ENCODE assay signal across 30 cellular contexts in the genomic region with DNA sequence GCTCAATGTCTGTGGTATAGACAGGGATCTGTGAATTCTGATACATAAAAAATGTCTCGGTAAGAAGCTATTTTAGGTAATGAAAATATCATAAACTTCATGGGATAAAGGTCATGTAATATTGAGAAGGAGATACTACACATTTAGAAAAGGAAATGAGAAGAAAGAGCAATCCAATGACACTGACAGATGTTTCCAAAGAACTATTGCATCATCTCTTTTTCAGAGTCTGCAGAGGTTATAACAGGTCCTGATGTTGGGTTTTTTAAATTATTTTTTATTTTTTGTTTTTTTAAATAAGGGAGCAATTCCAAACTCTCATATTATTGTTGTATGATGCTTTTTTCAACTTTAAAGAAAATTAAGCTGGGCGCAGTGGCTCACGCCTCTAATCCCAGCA.
"Had no signal": no experiment of that assay in that cellular context is flagged by ENCODE, and none has a peak within 500 bp of the region (broad histone marks: within the 10 kb centered on the region; RNA-seq: fewer than 3 reads in every experiment).

No MANE protein-coding gene starts in this region.

- H3K36me3 ChIP-seq: adrenal gland, esophagus muscularis mucosa, gastrocnemius medialis, heart left ventricle had no signal

- ATAC-seq: activated CD4-positive, alpha-beta T cell treated with anti-CD3 and anti-CD28 coated beads for 36 hours; activated CD8-positive, alpha-beta memory T cell treated with anti-CD3 and anti-CD28 coated beads, Interleukin-2, amount 10 ng/mL, durations not matched to agents 7 days and 5 days; activated CD8-positive, alpha-beta T cell treated with anti-CD3 and anti-CD28 coated beads, Interleukin-2, amount 10 ng/mL, durations not matched to agents 7 days and 5 days; activated naive CD8-positive, alpha-beta T cell treated with anti-CD3 and anti-CD28 coated beads, Interleukin-2, amount 50 U/mL, for 24 hours; body of pancreas; effector memory CD8-positive, alpha-beta T cell; foreskin keratinocyte; gastrocnemius medialis; heart left ventricle had no signal

- FAIRE-seq: colon had no signal

- H3K27ac ChIP-seq: adrenal gland, body of pancreas, esophagus muscularis mucosa, foreskin keratinocyte, gastrocnemius medialis, heart left ventricle had no signal

- H3K9me3 ChIP-seq: adrenal gland, body of pancreas, esophagus muscularis mucosa, heart left ventricle had no signal

- H3K27me3 ChIP-seq: adrenal gland, body of pancreas, esophagus muscularis mucosa, foreskin keratinocyte, gastrocnemius medialis, heart left ventricle had no signal

- H3K4me3 ChIP-seq: adrenal gland, body of pancreas, esophagus muscularis mucosa, gastrocnemius medialis, heart left ventricle had no signal

- DNase-seq: activated CD4-positive, alpha-beta memory T cell treated with anti-CD3 and anti-CD28 coated beads for 36 hours; activated CD4-positive, alpha-beta T cell treated with anti-CD3 and anti-CD28 coated beads for 36 hours; activated CD4-positive, alpha-beta T cell treated with anti-CD3 and anti-CD28 coated beads, Interleukin-2, amount 10 ng/mL, durations not matched to agents 24 days and 14 days; activated CD4-positive, CD25-positive, alpha-beta regulatory T cell; activated CD4-positive, CD25-positive, alpha-beta regulatory T cell treated with anti-CD3 and anti-CD28 coated beads, Interleukin-2, amount 50 U/mL, for 72 hours; activated CD8-positive, alpha-beta memory T cell treated with anti-CD3 and anti-CD28 coated beads, Interleukin-2, amount 10 ng/mL, durations not matched to agents 7 days and 5 days; activated CD8-positive, alpha-beta memory T cell treated with anti-CD3 and anti-CD28 coated beads, Interleukin-2, amount 50 U/mL, for 4 hours; activated CD8-positive, alpha-beta T cell treated with anti-CD3 and anti-CD28 coated beads, Interleukin-2, amount 10 ng/mL, durations not matched to agents 7 days and 5 days; activated effector memory CD4-positive, alpha-beta T cell treated with anti-CD3 and anti-CD28 coated beads, Interleukin-2, amount 50 U/mL, for 16 hours; activated naive CD4-positive, alpha-beta T cell treated with anti-CD3 and anti-CD28 coated beads for 36 hours; activated naive CD8-positive, alpha-beta T cell treated with anti-CD3 and anti-CD28 coated beads for 36 hours; activated naive CD8-positive, alpha-beta T cell treated with anti-CD3 and anti-CD28 coated beads, Interleukin-2, amount 50 U/mL, for 24 hours; activated T-cell treated with anti-CD3 and anti-CD28 coated beads, Interleukin-2, amount 50 U/mL, for 1 hour; activated T-cell treated with anti-CD3 and anti-CD28 coated beads, Interleukin-2, amount 50 U/mL, for 48 hours; adrenal gland; amygdala; aorta; body of pancreas; caudate nucleus; cortex of kidney; dermis blood vessel endothelial cell; effector CD4-positive, alpha-beta T cell; effector memory CD8-positive, alpha-beta T cell; erythroblast; foreskin keratinocyte; gastrocnemius medialis; glutamatergic neuron; heart left ventricle had no signal

- H3K4me1 ChIP-seq: adrenal gland, body of pancreas, esophagus muscularis mucosa, foreskin keratinocyte, gastrocnemius medialis, heart left ventricle had no signal
